14 cellular contexts compared by ENCODE assay signal in genomic region chr3:143134446-143134845, GRCh38. TPM values are rescaled to one million over a fixed set of nuclear protein-coding genes. Genes with fewer than 3 reads are reported as not detected.
DNase-seq lines count a peak whose midpoint lies in the region; ATAC-seq, FAIRE-seq and TF ChIP-seq lines count a peak whose summit lies in the region.
"Had no signal": no experiment of that assay in that cellular context is flagged by ENCODE, and none has a peak within 500 bp of the region (broad histone marks: within the 10 kb centered on the region; RNA-seq: fewer than 3 reads in every experiment).

No MANE protein-coding gene starts in this region.

- H3K27me3 Mint-ChIP-seq in activated CD4-positive, alpha-beta T cell treated with anti-CD3 and anti-CD28 coated beads for 36 hours: no peaks in the 10 kb centered on the region
- H3K27me3 Mint-ChIP-seq: activated T-cell treated with anti-CD3 and anti-CD28 coated beads, Interleukin-2, amount 50 U/mL, for 24 hours; CD4-positive, alpha-beta T cell; naive thymus-derived CD4-positive, alpha-beta T cell had no signal

- BruUV-seq in endothelial cell of umbilical vein (replicated peaks; lab: Mats Ljungman, UMichigan): no TSS peak

- no peaks in the 10 kb centered on the region for H3K79me2 ChIP-seq in endothelial cell of umbilical vein (ENCODE audit: control insufficient read depth, insufficient read depth, low read length)

- TF ChIP-seq CTCF in endothelial cell of umbilical vein (IDR thresholded peaks at IDR 0.05; ENCODE audit: extremely low read depth in 1 of 2, insufficient read depth in 1 of 2, low read depth in 1 of 2, low read length in 2 of 2): no peak

- intact Hi-C loops in endothelial cell of umbilical vein (cut with micrococcal nuclease): loop anchor here (1.0 to 2.0 kb wide), 2 partner anchors 14 to 309 kb away; no protein-coding TSS in a partner anchor
- intact Hi-C loops in activated CD4-positive, alpha-beta T cell treated with anti-CD3 and anti-CD28 coated beads for 36 hours (cut with DNase I, micrococcal nuclease): no loop called here

- no peak overlapping the region for H3K9ac ChIP-seq in endothelial cell of umbilical vein (replicated peaks; ENCODE audit: extremely low read depth, insufficient read depth, low read length)

- DNase-seq in Daoy (ENCODE audit: low read depth) (peak; percentile 66), NCI-H1048 (lab: John Stamatoyannopoulos, UW) (peak; percentile 25), NCI-H69 (lab: John Stamatoyannopoulos, UW) (peak; percentile 94), endothelial cell of umbilical vein (ENCODE audit: low read depth, low spot score) (peak; percentile 18), epidermal melanocyte (ENCODE audit: insufficient read length, low spot score) (no peak)
- no peak for DNase-seq in activated CD4-positive, alpha-beta T cell treated with anti-CD3 and anti-CD28 coated beads for 36 hours
- DNase-seq: activated T-cell treated with anti-CD3 and anti-CD28 coated beads, Interleukin-2, amount 50 U/mL, for 24 hours; CD4-positive, alpha-beta T cell; naive thymus-derived CD4-positive, alpha-beta T cell had no signal

- no peaks in the 10 kb centered on the region for H3K9me1 ChIP-seq in endothelial cell of umbilical vein (replicated peaks; ENCODE audit: control insufficient read depth, extremely low read depth, insufficient read depth, low read length)

- no peak for TF ChIP-seq POLR2A in endothelial cell of umbilical vein (IDR thresholded peaks at IDR 0.05; ENCODE audit: low read depth, low read length)

- H3K4me3 ChIP-seq in endothelial cell of umbilical vein (replicated peaks in 1 of 3; ENCODE audit: insufficient read depth in 1 of 3, low read depth in 1 of 3, low read length in 3 of 3): no peak overlapping the region
- H3K4me3 ChIP-seq: gastroesophageal sphincter, right atrium auricular region had no signal

- no peaks in the 10 kb centered on the region for H3K27me3 ChIP-seq in endothelial cell of umbilical vein (ENCODE audit: control insufficient read depth in 2 of 2, insufficient read depth in 2 of 2, low read length in 2 of 2)
- H3K27me3 ChIP-seq: gastroesophageal sphincter, right atrium auricular region had no signal

- peak overlapping the region; percentile 54 for H3K4me2 ChIP-seq in endothelial cell of umbilical vein (ENCODE audit: insufficient read depth, low read length)

- ATAC-seq in activated CD4-positive, alpha-beta T cell treated with anti-CD3 and anti-CD28 coated beads for 36 hours: no peak
- ATAC-seq in HG03460 (IDR thresholded peaks at IDR 0.05; ENCODE audit: unreplicated experiment): no peak
- no peak for ATAC-seq in HG03439 (IDR thresholded peaks at IDR 0.05; ENCODE audit: unreplicated experiment)

- H3K4me1 Mint-ChIP-seq in activated CD4-positive, alpha-beta T cell treated with anti-CD3 and anti-CD28 coated beads for 36 hours: peaks cover 17% of the 10 kb centered on the region

- H3K4me1 ChIP-seq in endothelial cell of umbilical vein (ENCODE audit: control insufficient read depth, extremely low read depth, insufficient read depth, low read length): peaks cover 19% of the 10 kb centered on the region
- H3K4me1 ChIP-seq: gastroesophageal sphincter had no signal

- no peak overlapping the region for H3K27ac ChIP-seq in endothelial cell of umbilical vein (ENCODE audit: insufficient read depth, low read depth, low read length)
- H3K27ac ChIP-seq: gastroesophageal sphincter, right atrium auricular region had no signal

- no peak overlapping the region for H2AFZ ChIP-seq in endothelial cell of umbilical vein (ENCODE audit: low read depth, low read length)

- dilution Hi-C loops in endothelial cell of umbilical vein (cut with MboI; ENCODE audit: extremely low pct_ligation_motif_present, low sequenced_read_pairs): no loop called here

- no peaks in the 10 kb centered on the region for H3K9me3 ChIP-seq in endothelial cell of umbilical vein (replicated peaks; ENCODE audit: control insufficient read depth, insufficient read depth, low read length)
- H3K9me3 ChIP-seq: gastroesophageal sphincter, right atrium auricular region had no signal

- peak; percentile 68 for FAIRE-seq in endothelial cell of umbilical vein (lab: Jason Lieb, UNC)

- no peaks in the 10 kb centered on the region for H4K20me1 ChIP-seq in endothelial cell of umbilical vein (replicated peaks; ENCODE audit: control insufficient read depth, extremely low read depth, insufficient read depth, low read length)

- CTCF ChIA-PET in endothelial cell of umbilical vein (lab: Charles Lee): interaction anchor here (1.0 to 2.4 kb wide), 9 partner anchors 10 to 540 kb away, joined by 3 to 19 read pairs (median 3); partner anchors contain the start of gene CHST2
- CTCF ChIA-PET in activated CD4-positive, alpha-beta T cell treated with anti-CD3 and anti-CD28 coated beads for 36 hours (lab: Charles Lee): interaction anchor here (1.0 kb wide), 1 partner anchor 16 kb away, joined by 3 read pairs; no protein-coding TSS in a partner anchor

- H3K27ac Mint-ChIP-seq in activated CD4-positive, alpha-beta T cell treated with anti-CD3 and anti-CD28 coated beads for 36 hours: no peak overlapping the region
- H3K27ac Mint-ChIP-seq: activated T-cell treated with anti-CD3 and anti-CD28 coated beads, Interleukin-2, amount 50 U/mL, for 24 hours; CD4-positive, alpha-beta T cell; naive thymus-derived CD4-positive, alpha-beta T cell had no signal

- no peak overlapping the region for H3K4me3 Mint-ChIP-seq in activated CD4-positive, alpha-beta T cell treated with anti-CD3 and anti-CD28 coated beads for 36 hours
- H3K4me3 Mint-ChIP-seq: activated T-cell treated with anti-CD3 and anti-CD28 coated beads, Interleukin-2, amount 50 U/mL, for 24 hours; CD4-positive, alpha-beta T cell; naive thymus-derived CD4-positive, alpha-beta T cell had no signal

- POLR2A ChIA-PET in endothelial cell of umbilical vein (lab: Charles Lee): no interaction called here
- POLR2A ChIA-PET in activated CD4-positive, alpha-beta T cell treated with anti-CD3 and anti-CD28 coated beads for 36 hours (lab: Charles Lee): no interaction called here

- no peaks in the 10 kb centered on the region for H3K36me3 Mint-ChIP-seq in activated CD4-positive, alpha-beta T cell treated with anti-CD3 and anti-CD28 coated beads for 36 hours (ENCODE audit: low read depth)

- H3K9me3 Mint-ChIP-seq in activated CD4-positive, alpha-beta T cell treated with anti-CD3 and anti-CD28 coated beads for 36 hours (ENCODE audit: low read depth): no peaks in the 10 kb centered on the region
- H3K9me3 Mint-ChIP-seq: activated T-cell treated with anti-CD3 and anti-CD28 coated beads, Interleukin-2, amount 50 U/mL, for 24 hours; CD4-positive, alpha-beta T cell had no signal

- H3K36me3 ChIP-seq in endothelial cell of umbilical vein (ENCODE audit: control insufficient read depth in 2 of 2, extremely low read depth in 1 of 2, insufficient read depth in 2 of 2, low read length in 2 of 2): no peaks in the 10 kb centered on the region
- H3K36me3 ChIP-seq: gastroesophageal sphincter, right atrium auricular region had no signal

TF ChIP-seq in endothelial cell of umbilical vein, 7 proteins besides CTCF, POLR2A, EP300 and RAD21:
- TF ChIP-seq JUN (IDR thresholded peaks at IDR 0.05; ENCODE audit: borderline replicate concordance, insufficient read depth, insufficient read length, low read depth): no peak
TF ChIP-seq in endothelial cell of umbilical vein: peak in this region for 0.

RNA-seq across cellular contexts. Expression of gene CHST2, which starts 14.9 kb away (rescaled TPM):
- 9.5 and 14.2 TPM in 2 replicates for total RNA-seq in Daoy (2014; rRNA removed; shearing (Covaris generic))
- 2.5 and 6.5 TPM in 2 replicates for total RNA-seq in endothelial cell of umbilical vein
- polyA plus RNA-seq in endothelial cell of umbilical vein: 4.3 and 5.2 TPM in 2 replicates
- 2.4 and 3.8 TPM in 2 replicates for polyA plus RNA-seq in endothelial cell of umbilical vein (2011; cell fraction: cytosol; rRNA removed)
- polyA plus RNA-seq in endothelial cell of umbilical vein (2011; cell fraction: nucleus; rRNA removed): 2.0 and 2.8 TPM in 2 replicates
- 9.8 and 10.6 TPM in 2 replicates for polyA plus RNA-seq in endothelial cell of umbilical vein (2012)
- polyA minus RNA-seq in endothelial cell of umbilical vein: 3.1 and 3.8 TPM in 2 replicates
- polyA minus RNA-seq in endothelial cell of umbilical vein (2011; cell fraction: cytosol; rRNA and poly(A)+ RNA removed): not detected
- polyA minus RNA-seq in endothelial cell of umbilical vein (2011; cell fraction: nucleus; rRNA and poly(A)+ RNA removed): 1.4 and 3.0 TPM in 2 replicates
- total RNA-seq in activated CD4-positive, alpha-beta T cell treated with anti-CD3 and anti-CD28 coated beads for 36 hours: 1 to 10 TPM; 5.1 to 6.8 TPM
- total RNA-seq: HT-29 had no signal

Comparison
In these comparisons a context has a peak if more than half of its experiments do, and no peak if none do; other contexts are left out.
1. DNase-seq: peak in Daoy (single experiment), NCI-H1048 (single experiment), NCI-H69 (single experiment) and endothelial cell of umbilical vein (single experiment); none in activated CD4-positive, alpha-beta T cell treated with anti-CD3 and anti-CD28 coated beads for 36 hours (single experiment) and epidermal melanocyte (single experiment).